ENCODE assay signal across 1 cellular context in genomic region chr15:50181983-50182232, GRCh38.
TF ChIP-seq lines count a peak whose summit lies in the region.

Gene SLC27A2 (plus strand): TSS chr15:50182196. CDS start chr15:50182428, 232 bp downstream.

TF ChIP-seq in HepG2, 621 proteins besides CTCF, POLR2A, EP300 and RAD21 (continued from another document and continues in another):
- TF ChIP-seq THAP7 (CRISPR knock-in tag; IDR thresholded peaks at IDR 0.05) (no peak), ZNF589 (CRISPR knock-in tag; conservative IDR thresholded peaks at IDR 0.05) (no peak), SOX5 (CRISPR knock-in tag; IDR thresholded peaks at IDR 0.05; ENCODE audit: borderline replicate concordance) (no peak; the same call in none of the 2 replicates), ZSCAN12 (CRISPR knock-in tag; IDR thresholded peaks at IDR 0.05) (no peak), ATF6 (CRISPR knock-in tag; conservative IDR thresholded peaks at IDR 0.05) (no peak), ZNF484 (CRISPR knock-in tag; IDR thresholded peaks at IDR 0.05; ENCODE audit: borderline replicate concordance, low read depth) (no peak), KDM2A (CRISPR knock-in tag; IDR thresholded peaks at IDR 0.05; ENCODE audit: borderline replicate concordance, low read depth) (no peak), ZNF205 (CRISPR knock-in tag; IDR thresholded peaks at IDR 0.05) (no peak), MYC (CRISPR knock-in tag; IDR thresholded peaks at IDR 0.05; ENCODE audit: borderline replicate concordance) (peak; percentile 92; the same call in 1 of the 2 replicates), TAF15 (IDR thresholded peaks at IDR 0.05; ENCODE audit: low read depth, low read length, poor library complexity, severe bottlenecking) (no peak), SPEN (CRISPR knock-in tag; IDR thresholded peaks at IDR 0.05; ENCODE audit: low read depth) (no peak; the same call in 1 of the 2 replicates), NFE2L2 (IDR thresholded peaks at IDR 0.05; ENCODE audit: low read length) (no peak), CERS6 (CRISPR knock-in tag; IDR thresholded peaks at IDR 0.05) (no peak), CREBL2 (CRISPR knock-in tag; IDR thresholded peaks at IDR 0.05; ENCODE audit: borderline replicate concordance) (no peak), ZNF34 (CRISPR knock-in tag; IDR thresholded peaks at IDR 0.05; ENCODE audit: borderline replicate concordance) (no peak), ZFP36L1 (CRISPR knock-in tag; IDR thresholded peaks at IDR 0.05) (0 out of 2 replicates have a peak, but pooled peaks have one; percentile 49), ZNF446 (CRISPR knock-in tag; IDR thresholded peaks at IDR 0.05) (no peak), ZNF280D (CRISPR knock-in tag; IDR thresholded peaks at IDR 0.05) (0 out of 2 replicates have a peak, but pooled peaks have one; percentile 52), PRDM4 (CRISPR knock-in tag; IDR thresholded peaks at IDR 0.05; ENCODE audit: borderline replicate concordance) (no peak), PLRG1 (conservative IDR thresholded peaks at IDR 0.05) (no peak), SNAPC2 (CRISPR knock-in tag; IDR thresholded peaks at IDR 0.05) (no peak), FOSL1 (CRISPR knock-in tag; IDR thresholded peaks at IDR 0.05; ENCODE audit: borderline replicate concordance) (no peak), CAMTA2 (CRISPR knock-in tag; IDR thresholded peaks at IDR 0.05; ENCODE audit: borderline replicate concordance) (no peak), CEBPG (CRISPR knock-in tag; IDR thresholded peaks at IDR 0.05) (no peak)
- TF ChIP-seq, protein P1, sequence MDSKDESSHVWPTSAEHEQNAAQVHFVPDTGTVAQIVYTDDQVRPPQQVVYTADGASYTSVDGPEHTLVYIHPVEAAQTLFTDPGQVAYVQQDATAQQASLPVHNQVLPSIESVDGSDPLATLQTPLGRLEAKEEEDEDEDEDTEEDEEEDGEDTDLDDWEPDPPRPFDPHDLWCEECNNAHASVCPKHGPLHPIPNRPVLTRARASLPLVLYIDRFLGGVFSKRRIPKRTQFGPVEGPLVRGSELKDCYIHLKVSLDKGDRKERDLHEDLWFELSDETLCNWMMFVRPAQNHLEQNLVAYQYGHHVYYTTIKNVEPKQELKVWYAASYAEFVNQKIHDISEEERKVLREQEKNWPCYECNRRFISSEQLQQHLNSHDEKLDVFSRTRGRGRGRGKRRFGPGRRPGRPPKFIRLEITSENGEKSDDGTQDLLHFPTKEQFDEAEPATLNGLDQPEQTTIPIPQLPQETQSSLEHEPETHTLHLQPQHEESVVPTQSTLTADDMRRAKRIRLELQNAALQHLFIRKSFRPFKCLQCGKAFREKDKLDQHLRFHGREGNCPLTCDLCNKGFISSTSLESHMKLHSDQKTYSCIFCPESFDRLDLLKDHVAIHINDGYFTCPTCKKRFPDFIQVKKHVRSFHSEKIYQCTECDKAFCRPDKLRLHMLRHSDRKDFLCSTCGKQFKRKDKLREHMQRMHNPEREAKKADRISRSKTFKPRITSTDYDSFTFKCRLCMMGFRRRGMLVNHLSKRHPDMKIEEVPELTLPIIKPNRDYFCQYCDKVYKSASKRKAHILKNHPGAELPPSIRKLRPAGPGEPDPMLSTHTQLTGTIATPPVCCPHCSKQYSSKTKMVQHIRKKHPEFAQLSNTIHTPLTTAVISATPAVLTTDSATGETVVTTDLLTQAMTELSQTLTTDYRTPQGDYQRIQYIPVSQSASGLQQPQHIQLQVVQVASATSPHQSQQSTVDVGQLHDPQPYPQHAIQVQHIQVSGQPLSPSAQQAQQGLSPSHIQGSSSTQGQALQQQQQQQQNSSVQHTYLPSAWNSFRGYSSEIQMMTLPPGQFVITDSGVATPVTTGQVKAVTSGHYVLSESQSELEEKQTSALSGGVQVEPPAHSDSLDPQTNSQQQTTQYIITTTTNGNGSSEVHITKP (CRISPR knock-in tag; IDR thresholded peaks at IDR 0.05; ENCODE audit: low read depth): no peak
- TF ChIP-seq, protein P2, sequence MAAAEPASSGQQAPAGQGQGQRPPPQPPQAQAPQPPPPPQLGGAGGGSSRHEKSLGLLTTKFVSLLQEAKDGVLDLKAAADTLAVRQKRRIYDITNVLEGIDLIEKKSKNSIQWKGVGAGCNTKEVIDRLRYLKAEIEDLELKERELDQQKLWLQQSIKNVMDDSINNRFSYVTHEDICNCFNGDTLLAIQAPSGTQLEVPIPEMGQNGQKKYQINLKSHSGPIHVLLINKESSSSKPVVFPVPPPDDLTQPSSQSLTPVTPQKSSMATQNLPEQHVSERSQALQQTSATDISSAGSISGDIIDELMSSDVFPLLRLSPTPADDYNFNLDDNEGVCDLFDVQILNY (CRISPR knock-in tag; conservative IDR thresholded peaks at IDR 0.05): no peak
- TF ChIP-seq, protein P3, sequence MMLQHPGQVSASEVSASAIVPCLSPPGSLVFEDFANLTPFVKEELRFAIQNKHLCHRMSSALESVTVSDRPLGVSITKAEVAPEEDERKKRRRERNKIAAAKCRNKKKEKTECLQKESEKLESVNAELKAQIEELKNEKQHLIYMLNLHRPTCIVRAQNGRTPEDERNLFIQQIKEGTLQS (CRISPR knock-in tag; IDR thresholded peaks at IDR 0.05): no peak
- TF ChIP-seq, protein P4, sequence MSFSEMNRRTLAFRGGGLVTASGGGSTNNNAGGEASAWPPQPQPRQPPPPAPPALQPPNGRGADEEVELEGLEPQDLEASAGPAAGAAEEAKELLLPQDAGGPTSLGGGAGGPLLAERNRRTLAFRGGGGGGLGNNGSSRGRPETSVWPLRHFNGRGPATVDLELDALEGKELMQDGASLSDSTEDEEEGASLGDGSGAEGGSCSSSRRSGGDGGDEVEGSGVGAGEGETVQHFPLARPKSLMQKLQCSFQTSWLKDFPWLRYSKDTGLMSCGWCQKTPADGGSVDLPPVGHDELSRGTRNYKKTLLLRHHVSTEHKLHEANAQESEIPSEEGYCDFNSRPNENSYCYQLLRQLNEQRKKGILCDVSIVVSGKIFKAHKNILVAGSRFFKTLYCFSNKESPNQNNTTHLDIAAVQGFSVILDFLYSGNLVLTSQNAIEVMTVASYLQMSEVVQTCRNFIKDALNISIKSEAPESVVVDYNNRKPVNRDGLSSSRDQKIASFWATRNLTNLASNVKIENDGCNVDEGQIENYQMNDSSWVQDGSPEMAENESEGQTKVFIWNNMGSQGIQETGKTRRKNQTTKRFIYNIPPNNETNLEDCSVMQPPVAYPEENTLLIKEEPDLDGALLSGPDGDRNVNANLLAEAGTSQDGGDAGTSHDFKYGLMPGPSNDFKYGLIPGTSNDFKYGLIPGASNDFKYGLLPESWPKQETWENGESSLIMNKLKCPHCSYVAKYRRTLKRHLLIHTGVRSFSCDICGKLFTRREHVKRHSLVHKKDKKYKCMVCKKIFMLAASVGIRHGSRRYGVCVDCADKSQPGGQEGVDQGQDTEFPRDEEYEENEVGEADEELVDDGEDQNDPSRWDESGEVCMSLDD (CRISPR knock-in tag; IDR thresholded peaks at IDR 0.05; ENCODE audit: borderline replicate concordance): no peak
- TF ChIP-seq, protein P5, sequence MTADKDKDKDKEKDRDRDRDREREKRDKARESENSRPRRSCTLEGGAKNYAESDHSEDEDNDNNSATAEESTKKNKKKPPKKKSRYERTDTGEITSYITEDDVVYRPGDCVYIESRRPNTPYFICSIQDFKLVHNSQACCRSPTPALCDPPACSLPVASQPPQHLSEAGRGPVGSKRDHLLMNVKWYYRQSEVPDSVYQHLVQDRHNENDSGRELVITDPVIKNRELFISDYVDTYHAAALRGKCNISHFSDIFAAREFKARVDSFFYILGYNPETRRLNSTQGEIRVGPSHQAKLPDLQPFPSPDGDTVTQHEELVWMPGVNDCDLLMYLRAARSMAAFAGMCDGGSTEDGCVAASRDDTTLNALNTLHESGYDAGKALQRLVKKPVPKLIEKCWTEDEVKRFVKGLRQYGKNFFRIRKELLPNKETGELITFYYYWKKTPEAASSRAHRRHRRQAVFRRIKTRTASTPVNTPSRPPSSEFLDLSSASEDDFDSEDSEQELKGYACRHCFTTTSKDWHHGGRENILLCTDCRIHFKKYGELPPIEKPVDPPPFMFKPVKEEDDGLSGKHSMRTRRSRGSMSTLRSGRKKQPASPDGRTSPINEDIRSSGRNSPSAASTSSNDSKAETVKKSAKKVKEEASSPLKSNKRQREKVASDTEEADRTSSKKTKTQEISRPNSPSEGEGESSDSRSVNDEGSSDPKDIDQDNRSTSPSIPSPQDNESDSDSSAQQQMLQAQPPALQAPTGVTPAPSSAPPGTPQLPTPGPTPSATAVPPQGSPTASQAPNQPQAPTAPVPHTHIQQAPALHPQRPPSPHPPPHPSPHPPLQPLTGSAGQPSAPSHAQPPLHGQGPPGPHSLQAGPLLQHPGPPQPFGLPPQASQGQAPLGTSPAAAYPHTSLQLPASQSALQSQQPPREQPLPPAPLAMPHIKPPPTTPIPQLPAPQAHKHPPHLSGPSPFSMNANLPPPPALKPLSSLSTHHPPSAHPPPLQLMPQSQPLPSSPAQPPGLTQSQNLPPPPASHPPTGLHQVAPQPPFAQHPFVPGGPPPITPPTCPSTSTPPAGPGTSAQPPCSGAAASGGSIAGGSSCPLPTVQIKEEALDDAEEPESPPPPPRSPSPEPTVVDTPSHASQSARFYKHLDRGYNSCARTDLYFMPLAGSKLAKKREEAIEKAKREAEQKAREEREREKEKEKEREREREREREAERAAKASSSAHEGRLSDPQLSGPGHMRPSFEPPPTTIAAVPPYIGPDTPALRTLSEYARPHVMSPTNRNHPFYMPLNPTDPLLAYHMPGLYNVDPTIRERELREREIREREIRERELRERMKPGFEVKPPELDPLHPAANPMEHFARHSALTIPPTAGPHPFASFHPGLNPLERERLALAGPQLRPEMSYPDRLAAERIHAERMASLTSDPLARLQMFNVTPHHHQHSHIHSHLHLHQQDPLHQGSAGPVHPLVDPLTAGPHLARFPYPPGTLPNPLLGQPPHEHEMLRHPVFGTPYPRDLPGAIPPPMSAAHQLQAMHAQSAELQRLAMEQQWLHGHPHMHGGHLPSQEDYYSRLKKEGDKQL (CRISPR knock-in tag; IDR thresholded peaks at IDR 0.05; ENCODE audit: low read depth): no peak
